ENCODE assay signal across 25 cellular contexts in the genomic region with DNA sequence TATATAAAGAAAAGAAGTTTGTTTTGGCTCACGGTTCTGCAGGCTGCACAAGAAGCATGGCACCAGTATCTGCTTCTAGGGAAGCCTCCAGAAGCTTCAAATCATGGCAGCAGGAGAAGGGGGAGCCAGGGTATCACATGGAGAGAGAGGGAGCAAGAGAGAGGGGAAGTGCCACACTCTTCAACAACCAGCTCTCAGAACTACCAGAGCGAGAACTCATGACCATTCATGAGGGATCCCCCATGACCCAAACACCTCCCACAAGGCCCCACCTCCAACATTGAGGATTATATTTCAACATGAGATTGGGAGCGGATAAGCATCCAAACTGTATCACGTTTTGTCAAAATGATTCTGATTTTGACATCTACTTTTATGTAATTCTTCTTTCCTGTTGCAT. TPM values are rescaled to one million over a fixed set of nuclear protein-coding genes. Genes with fewer than 3 reads are reported as not detected.
DNase-seq lines count a peak whose midpoint lies in the region; ATAC-seq, FAIRE-seq and TF ChIP-seq lines count a peak whose summit lies in the region.
"Had no signal": no experiment of that assay in that cellular context is flagged by ENCODE, and none has a peak within 500 bp of the region (broad histone marks: within the 10 kb centered on the region; RNA-seq: fewer than 3 reads in every experiment).

No MANE protein-coding gene starts in this region.

- no peaks in the 10 kb centered on the region for H3K36me3 Mint-ChIP-seq in activated B cell treated with CpG ODN at 0.5 μM for 24 hours (ENCODE audit: low read depth)
- H3K36me3 Mint-ChIP-seq in activated T-cell treated with anti-CD3 and anti-CD28 coated beads, Interleukin-2, amount 50 U/mL, for 72 hours (ENCODE audit: insufficient read depth in 2 of 2) = peaks cover 8 to 9% of the 10 kb centered on the region in 2 donors
- H3K36me3 Mint-ChIP-seq: IgD-negative memory B cell had no signal

- H3K9me3 ChIP-seq in left lung = peaks cover 0 to 2% of the 10 kb centered on the region in 2 donors
- no peaks in the 10 kb centered on the region for H3K9me3 ChIP-seq in upper lobe of right lung
- H3K9me3 ChIP-seq: A549 had no signal

- FAIRE-seq in GM18507 (lab: Jason Lieb, UNC) = peak; percentile 56
- FAIRE-seq: A549, GM12892, H54 had no signal

- peaks cover 5% of the 10 kb centered on the region for H3K4me1 Mint-ChIP-seq in activated B cell treated with CpG ODN at 0.5 μM for 24 hours
- peaks cover 7% of the 10 kb centered on the region for H3K4me1 Mint-ChIP-seq in activated T-cell treated with anti-CD3 and anti-CD28 coated beads, Interleukin-2, amount 50 U/mL, for 72 hours (ENCODE audit: low read depth)
- H3K4me1 Mint-ChIP-seq: IgD-negative memory B cell had no signal

- DNase-seq in GM18507 (ENCODE audit: extremely low spot score, insufficient read length, low read depth) = no peak
- no peak for DNase-seq in activated B cell treated with CpG ODN at 0.5 μM for 24 hours
- DNase-seq in left lung = no peak
- DNase-seq in upper lobe of right lung = no peak
- no peak for DNase-seq in activated T-cell treated with anti-CD3 and anti-CD28 coated beads, Interleukin-2, amount 50 U/mL, for 72 hours
- DNase-seq: Calu3, DMS79 treated with DMSO at 0.1 percent for 48 hours, GF-D8, NCI-H1092, NCI-H1417 treated with DMSO at 0.1 percent for 48 hours, NCI-H187 treated with DMSO at 0.1 percent for 48 hours, NCI-H2107, NCI-H446 treated with DMSO at 0.1 percent for 48 hours, NCI-H526, SHP77 had no signal

- H3K27me3 Mint-ChIP-seq in activated B cell treated with CpG ODN at 0.5 μM for 24 hours = no peaks in the 10 kb centered on the region
- no peaks in the 10 kb centered on the region for H3K27me3 Mint-ChIP-seq in activated T-cell treated with anti-CD3 and anti-CD28 coated beads, Interleukin-2, amount 50 U/mL, for 72 hours (ENCODE audit: low read depth)
- H3K27me3 Mint-ChIP-seq: IgD-negative memory B cell had no signal

- H3K9me3 Mint-ChIP-seq in activated B cell treated with CpG ODN at 0.5 μM for 24 hours = no peaks in the 10 kb centered on the region
- H3K9me3 Mint-ChIP-seq in activated T-cell treated with anti-CD3 and anti-CD28 coated beads, Interleukin-2, amount 50 U/mL, for 72 hours = peaks cover 3 to 7% of the 10 kb centered on the region in 2 donors

- H3K36me3 ChIP-seq in left lung (no peaks in the 10 kb centered on the region), upper lobe of right lung (no peaks in the 10 kb centered on the region)

- H3K4me1 ChIP-seq in left lung (no peaks in the 10 kb centered on the region), upper lobe of right lung (no peaks in the 10 kb centered on the region)
- H3K4me1 ChIP-seq: A549 had no signal

- H3K4me3 Mint-ChIP-seq in activated B cell treated with CpG ODN at 0.5 μM for 24 hours = no peak overlapping the region
- no peak overlapping the region for H3K4me3 Mint-ChIP-seq in activated T-cell treated with anti-CD3 and anti-CD28 coated beads, Interleukin-2, amount 50 U/mL, for 72 hours
- H3K4me3 Mint-ChIP-seq: IgD-negative memory B cell had no signal

- CTCF ChIA-PET in activated B cell treated with CpG ODN at 0.5 μM for 24 hours (lab: Charles Lee) = interaction anchor here (1.0 to 2.4 kb wide), 3 partner anchors 11 to 74 kb away, joined by 3 to 10 read pairs (median 4); no protein-coding TSS in a partner anchor

- POLR2A ChIA-PET in activated B cell treated with CpG ODN at 0.5 μM for 24 hours (lab: Charles Lee) = interaction anchor here (0.7 to 3.8 kb wide), 5 partner anchors 12 to 40 kb away, joined by 3 to 14 read pairs (median 4); no protein-coding TSS in a partner anchor

- TF ChIP-seq CTCF in activated B cell treated with CpG ODN at 0.5 μM for 24 hours (IDR thresholded peaks at IDR 0.05) (no peak), left lung (IDR thresholded peaks at IDR 0.05) (no peak), upper lobe of right lung (IDR thresholded peaks at IDR 0.05) (no peak)

- H3K27ac ChIP-seq in left lung = peak overlapping the region in 1 of 2 donors; percentile 14
- H3K27ac ChIP-seq in upper lobe of right lung = no peak overlapping the region
- H3K27ac ChIP-seq: A549, C4-2B, HL-60, RWPE1 had no signal

- intact Hi-C loops in activated B cell treated with CpG ODN at 0.5 μM for 24 hours (cut with micrococcal nuclease) = no loop called here
- intact Hi-C loops in left lung (cut with DNase I) = no loop called here
- intact Hi-C loops in upper lobe of right lung (cut with DNase I) = no loop called here

- H3K4me3 ChIP-seq in left lung = no peak overlapping the region
- H3K4me3 ChIP-seq in upper lobe of right lung = no peak overlapping the region
- H3K4me3 ChIP-seq: A549 had no signal

- H3K27me3 ChIP-seq in left lung = no peaks in the 10 kb centered on the region
- H3K27me3 ChIP-seq in upper lobe of right lung = no peaks in the 10 kb centered on the region

- H3K27ac Mint-ChIP-seq in activated B cell treated with CpG ODN at 0.5 μM for 24 hours = peak overlapping the region; percentile 59
- no peak overlapping the region for H3K27ac Mint-ChIP-seq in activated T-cell treated with anti-CD3 and anti-CD28 coated beads, Interleukin-2, amount 50 U/mL, for 72 hours

- ATAC-seq in activated B cell treated with CpG ODN at 0.5 μM for 24 hours (ENCODE audit: low read depth) (no peak), left lung (peak; percentile 34), upper lobe of right lung (peak; percentile 70), GM18861 (IDR thresholded peaks at IDR 0.05; ENCODE audit: unreplicated experiment) (no peak), GM19351 (IDR thresholded peaks at IDR 0.05; ENCODE audit: unreplicated experiment) (no peak)
- ATAC-seq in activated T-cell treated with anti-CD3 and anti-CD28 coated beads, Interleukin-2, amount 50 U/mL, for 72 hours (replicated peaks in 1 of 2) = no peak
- ATAC-seq: A549, Panc1 had no signal

RNA-seq across cellular contexts. Expression of gene CREM, which starts 38.5 kb away (rescaled TPM):
- total RNA-seq in activated B cell treated with CpG ODN at 0.5 μM for 24 hours = 75.3 and 86.4 TPM in 2 replicates
- 10 to 100 TPM; 17.6 to 25.7 TPM for total RNA-seq in left lung
- 24.3 TPM for total RNA-seq in upper lobe of right lung
- total RNA-seq in activated T-cell treated with anti-CD3 and anti-CD28 coated beads, Interleukin-2, amount 50 U/mL, for 72 hours = 100 to 1,000 TPM; 215 to 250 TPM

Comparison
In these comparisons a context has a peak if more than half of its experiments do, and no peak if none do; other contexts are left out.
1. ATAC-seq: peak in left lung (single experiment) and upper lobe of right lung (single experiment); none in activated B cell treated with CpG ODN at 0.5 μM for 24 hours (single experiment), GM18861 (single experiment), activated T-cell treated with anti-CD3 and anti-CD28 coated beads, Interleukin-2, amount 50 U/mL, for 72 hours (0 of 2) and GM19351 (single experiment).